8 cellular contexts compared by ENCODE assay signal in the genomic region with DNA sequence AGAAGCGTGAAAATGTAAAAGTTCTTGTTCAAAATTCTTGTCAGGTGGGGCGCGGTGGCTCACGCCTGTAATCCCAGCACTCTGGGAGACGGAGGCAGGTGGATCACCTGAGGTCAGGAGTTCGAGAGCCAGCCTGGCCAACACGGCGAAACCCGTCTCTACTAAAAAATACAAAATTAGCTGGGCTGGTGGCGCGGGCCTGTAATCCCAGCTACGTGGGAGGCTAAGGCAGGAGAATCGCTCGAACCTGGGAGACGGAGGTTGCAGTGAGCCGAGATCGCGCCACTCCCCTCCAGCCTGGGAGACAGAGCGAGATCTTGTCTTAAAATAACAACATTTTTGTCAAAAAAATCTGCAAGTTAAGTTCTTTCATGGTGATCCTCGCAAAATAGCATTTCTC. TPM values are rescaled to one million over a fixed set of nuclear protein-coding genes. Genes with fewer than 3 reads are reported as not detected.
A peak's percentile ranks its signal among the peaks of the same experiment; 100 is the strongest.
DNase-seq lines count a peak whose midpoint lies in the region; ATAC-seq and TF ChIP-seq lines count a peak whose summit lies in the region.
"Not testable (repeated sequence)": the region's sequence is repeated elsewhere in the genome, so short reads cannot be mapped to it uniquely, and the experiment has no call there.

No MANE protein-coding gene starts in this region.

- H4K8ac ChIP-seq in IMR-90 (ENCODE audit: low read depth in 2 of 2, low read length in 2 of 2) = peak overlapping the region in 1 of 2 experiments; percentile 8; a peak in 1 of 4 replicates

- CTCF ChIA-PET in IMR-90 (lab: Yijun Ruan, JAX); activated CD4-positive, alpha-beta memory T cell treated with anti-CD3 and anti-CD28 coated beads for 36 hours (lab: Charles Lee): not testable (repeated sequence)

- not testable (repeated sequence) for TF ChIP-seq POLR2A in IMR-90 (IDR thresholded peaks at IDR 0.05; ENCODE audit: low read depth, low read length); breast epithelium (IDR thresholded peaks at IDR 0.05)

- peak overlapping the region; percentile 89; the same call in 1 of the 2 replicates for H2AK5ac ChIP-seq in IMR-90 (ENCODE audit: low read depth, low read length)

- not testable (repeated sequence) for H4K5ac ChIP-seq in IMR-90 (ENCODE audit: low read depth, low read length)

- peak overlapping the region; percentile 57 for H3K4me3 Mint-ChIP-seq in activated CD4-positive, alpha-beta memory T cell treated with anti-CD3 and anti-CD28 coated beads for 36 hours
- peak overlapping the region; percentile 50 to 62 for H3K4me3 Mint-ChIP-seq in stimulated activated naive CD8-positive, alpha-beta T cell treated with anti-CD3 and anti-CD28 coated beads, Interleukin-15, amount 100 ng/mL, for 72 hours

- H3K27ac ChIP-seq in IMR-90 (ENCODE audit: insufficient read depth, low read length) (peak overlapping the region; percentile 95), breast epithelium (peak overlapping the region; percentile 98 to 99), liver (ENCODE audit: low read depth in 1 of 2, low read length in 2 of 2) (peak overlapping the region; percentile 92 to 93)
- H3K27ac ChIP-seq in neutrophil = not testable (repeated sequence)

- POLR2A ChIA-PET in IMR-90 (lab: Charles Lee; ENCODE audit: unreplicated experiment) = interaction anchor here (0.6 kb wide), 1 partner anchor 186 kb away, joined by 3 read pairs; no protein-coding TSS in a partner anchor
- POLR2A ChIA-PET in activated CD4-positive, alpha-beta memory T cell treated with anti-CD3 and anti-CD28 coated beads for 36 hours (lab: Charles Lee) = not testable (repeated sequence)

- H3K36me3 ChIP-seq in IMR-90 (ENCODE audit: control insufficient read depth, insufficient read depth, low read length) = peaks cover 11% of the 10 kb centered on the region; the same call in 1 of the 2 replicates
- H3K36me3 ChIP-seq in breast epithelium; liver (ENCODE audit: control insufficient read depth in 4 of 4, insufficient read depth in 3 of 4, low read depth in 1 of 4, low read length in 3 of 4); neutrophil: not testable (repeated sequence)

- peaks cover 15% of the 10 kb centered on the region for H3K9me1 ChIP-seq in IMR-90 (ENCODE audit: insufficient read depth, low read length)

- H2BK15ac ChIP-seq in IMR-90 (ENCODE audit: low read depth, low read length) = not testable (repeated sequence)

- not testable (repeated sequence) for H3K18ac ChIP-seq in IMR-90 (ENCODE audit: low read depth, low read length)

- H3K4me2 ChIP-seq in IMR-90 (ENCODE audit: low read depth, low read length) = peak overlapping the region; percentile 74

- BruUV-seq in IMR-90 (replicated peaks; lab: Mats Ljungman, UMichigan) = not testable (repeated sequence)

- peak overlapping the region; percentile 88 for H3K9ac ChIP-seq in IMR-90 (ENCODE audit: low read depth, low read length)
- H3K9ac ChIP-seq in liver (ENCODE audit: low read depth in 1 of 2, low read length in 2 of 2) = peak overlapping the region in 1 of 2 donors; percentile 66

- peak overlapping the region; percentile 91 for H3K14ac ChIP-seq in IMR-90 (replicated peaks; ENCODE audit: low read depth, low read length)

- not testable (repeated sequence) for H2AFZ ChIP-seq in IMR-90 (replicated peaks; ENCODE audit: low read length, poor library complexity)

- not testable (repeated sequence) for TF ChIP-seq RAD21 in IMR-90 (IDR thresholded peaks at IDR 0.05; ENCODE audit: low read length); liver (IDR thresholded peaks at IDR 0.05)

- TF ChIP-seq CTCF in AG10803 (conservative IDR thresholded peaks at IDR 0.05; ENCODE audit: low read length); IMR-90 (conservative IDR thresholded peaks at IDR 0.05; ENCODE audit: low read depth, low read length); breast epithelium (IDR thresholded peaks at IDR 0.05); fibroblast of pulmonary artery (IDR thresholded peaks at IDR 0.05; ENCODE audit: low read length, missing control alignments); liver (IDR thresholded peaks at IDR 0.05; ENCODE audit: low read depth, low read length, missing input control); neutrophil (IDR thresholded peaks at IDR 0.05): not testable (repeated sequence)

- peak overlapping the region; percentile 99 for H2BK5ac ChIP-seq in IMR-90 (ENCODE audit: low read depth, low read length, poor library complexity, severe bottlenecking)

- H3K4me1 ChIP-seq in IMR-90 (ENCODE audit: control insufficient read depth, insufficient read depth, low read length) = peaks cover 24% of the 10 kb centered on the region
- H3K4me1 ChIP-seq in breast epithelium = not testable (repeated sequence)
- H3K4me1 ChIP-seq in liver (ENCODE audit: control insufficient read depth in 4 of 4, insufficient read depth in 4 of 4, low read length in 3 of 4) = peaks cover 3 to 20% (median 8%) of the 10 kb centered on the region in 4 donors
- peaks cover 24 to 50% of the 10 kb centered on the region in 2 experiments for H3K4me1 ChIP-seq in neutrophil (ENCODE audit: control insufficient read depth in 1 of 2, insufficient read depth in 1 of 2, low read depth in 1 of 2, low read length in 1 of 2)

- H2AK9ac ChIP-seq in IMR-90 (replicated peaks; ENCODE audit: low read depth, low read length, poor library complexity) = peak overlapping the region; percentile 96

- peak overlapping the region; percentile 54; the same call in 1 of the 2 replicates for H3K23ac ChIP-seq in IMR-90 (ENCODE audit: low read depth, low read length)

- not testable (repeated sequence) for H3K27me3 ChIP-seq in IMR-90 (ENCODE audit: control insufficient read depth, insufficient read depth, low read length); breast epithelium; liver (ENCODE audit: control insufficient read depth in 4 of 4, insufficient read depth in 4 of 4, low read length in 3 of 4); neutrophil

- WGBS in IMR-90 (ENCODE audit: extremely low coverage in 2 of 2, insufficient read length in 1 of 2), 2 experiments = 95% methylated on average over 9 of the region's 20 CpGs; no CpG with 5 or more reads in 1 of the 2 experiments
- WGBS in liver = 97% methylated on average over 20 of the region's 20 CpGs

- H3K79me1 ChIP-seq in IMR-90 (ENCODE audit: low read depth in 1 of 2, low read length in 2 of 2) = peaks cover 0 to 21% of the 10 kb centered on the region in 2 experiments; a peak in 2 of 4 replicates

- not testable (repeated sequence) for H3K4me1 Mint-ChIP-seq in activated CD4-positive, alpha-beta memory T cell treated with anti-CD3 and anti-CD28 coated beads for 36 hours (ENCODE audit: low read depth); stimulated activated naive CD8-positive, alpha-beta T cell treated with anti-CD3 and anti-CD28 coated beads, Interleukin-15, amount 100 ng/mL, for 72 hours

- ATAC-seq in IMR-90 (ENCODE audit: low read depth); stimulated activated naive CD8-positive, alpha-beta T cell treated with anti-CD3 and anti-CD28 coated beads, Interleukin-15, amount 100 ng/mL, for 72 hours: not testable (repeated sequence)

- H4K20me1 ChIP-seq in IMR-90 (ENCODE audit: insufficient read depth, low read length) = peaks cover 57% of the 10 kb centered on the region

- not testable (repeated sequence) for H2BK20ac ChIP-seq in IMR-90 (ENCODE audit: low read depth, low read length)

- peak overlapping the region; percentile 31; the same call in 1 of the 2 replicates for H4K91ac ChIP-seq in IMR-90 (ENCODE audit: insufficient read depth, low read depth, low read length)

- H3K4me3 ChIP-seq in AG10803 (ENCODE audit: low read length) (peak overlapping the region; percentile 82), IMR-90 (ENCODE audit: insufficient read depth, low read depth, low read length) (peak overlapping the region; percentile 74), breast epithelium (peak overlapping the region; percentile 89 to 99 (median 95)), fibroblast of pulmonary artery (replicated peaks; ENCODE audit: low read depth, low read length) (peak overlapping the region; percentile 76), liver (ENCODE audit: low read depth in 1 of 3, low read length in 3 of 3) (peak overlapping the region in 1 of 3 donors; percentile 99), neutrophil (ENCODE audit: low read depth in 1 of 2, low read length in 1 of 2) (peak overlapping the region; percentile 77 to 99)

- not testable (repeated sequence) for H3K9me3 ChIP-seq in IMR-90 (ENCODE audit: control insufficient read depth, insufficient read depth, low read length); breast epithelium; liver (ENCODE audit: control insufficient read depth in 4 of 4, low read length in 3 of 4); neutrophil

- not testable (repeated sequence) for H3K56ac ChIP-seq in IMR-90 (ENCODE audit: extremely low read depth, insufficient read depth, low read length)

- in situ Hi-C loops in IMR-90 (cut with MboI; ENCODE audit: low sequenced_read_pairs) = not testable (repeated sequence)

- H3K27me3 Mint-ChIP-seq in activated CD4-positive, alpha-beta memory T cell treated with anti-CD3 and anti-CD28 coated beads for 36 hours = peaks cover 19% of the 10 kb centered on the region
- H3K27me3 Mint-ChIP-seq in stimulated activated naive CD8-positive, alpha-beta T cell treated with anti-CD3 and anti-CD28 coated beads, Interleukin-15, amount 100 ng/mL, for 72 hours = peaks cover 41% of the 10 kb centered on the region

- DNase-seq in AG10803 (ENCODE audit: low read depth); IMR-90; activated CD4-positive, alpha-beta memory T cell treated with anti-CD3 and anti-CD28 coated beads for 36 hours; breast epithelium (ENCODE audit: low spot score in 2 of 2); fibroblast of pulmonary artery (ENCODE audit: low read depth); stimulated activated naive CD8-positive, alpha-beta T cell treated with anti-CD3 and anti-CD28 coated beads, Interleukin-15, amount 100 ng/mL, for 72 hours: not testable (repeated sequence)

- peak overlapping the region; percentile 46; the same call in 1 of the 2 replicates for H2BK120ac ChIP-seq in IMR-90 (ENCODE audit: low read depth, low read length)

- H3K4ac ChIP-seq in IMR-90 (ENCODE audit: low read depth, low read length) = not testable (repeated sequence)

- intact Hi-C loops in IMR-90 (cut with micrococcal nuclease) = loop anchor here (5.0 to 10.0 kb wide), 3 partner anchors 48 to 415 kb away; no protein-coding TSS in a partner anchor
- intact Hi-C loops in activated CD4-positive, alpha-beta memory T cell treated with anti-CD3 and anti-CD28 coated beads for 36 hours (cut with micrococcal nuclease) = loop anchor here (10.0 kb wide), 2 partner anchors 45 to 115 kb away; no protein-coding TSS in a partner anchor
- intact Hi-C loops in breast epithelium (cut with DNase I; ENCODE audit: low total_unique reads) = not testable (repeated sequence)

- dilution Hi-C loops in IMR-90 (cut with HindIII; ENCODE audit: low sequenced_read_pairs, unreplicated experiment) = not testable (repeated sequence)

- H3K27ac Mint-ChIP-seq in activated CD4-positive, alpha-beta memory T cell treated with anti-CD3 and anti-CD28 coated beads for 36 hours; stimulated activated naive CD8-positive, alpha-beta T cell treated with anti-CD3 and anti-CD28 coated beads, Interleukin-15, amount 100 ng/mL, for 72 hours: not testable (repeated sequence)

- H3K36me3 Mint-ChIP-seq in activated CD4-positive, alpha-beta memory T cell treated with anti-CD3 and anti-CD28 coated beads for 36 hours = not testable (repeated sequence)

- not testable (repeated sequence) for H3K9me3 Mint-ChIP-seq in activated CD4-positive, alpha-beta memory T cell treated with anti-CD3 and anti-CD28 coated beads for 36 hours; stimulated activated naive CD8-positive, alpha-beta T cell treated with anti-CD3 and anti-CD28 coated beads, Interleukin-15, amount 100 ng/mL, for 72 hours

RNA-seq across cellular contexts. Expression of a gene that starts 1.7 kb away (rescaled TPM):
- 12.7 and 16.4 TPM in 2 replicates for total RNA-seq in IMR-90 (2012; rRNA removed)
- polyA plus RNA-seq in IMR-90 (2012; rRNA removed) = 22.4 and 36.9 TPM in 2 replicates
- polyA plus RNA-seq in IMR-90 (2012; cell fraction: cytosol; rRNA removed) = 18.2 and 24.6 TPM in 2 replicates
- polyA plus RNA-seq in IMR-90 (2012; cell fraction: nucleus; rRNA removed; ENCODE audit: low replicate concordance) = 41.2 and 51.8 TPM in 2 replicates
- total RNA-seq in activated CD4-positive, alpha-beta memory T cell treated with anti-CD3 and anti-CD28 coated beads for 36 hours = 1 to 10 TPM; 4.0 to 6.8 TPM
- 10 to 100 TPM; 15.1 to 35.2 (median 21.6) TPM for total RNA-seq in breast epithelium
- 1 to 10 TPM; 4.1 to 7.0 TPM for total RNA-seq in liver
- polyA plus RNA-seq in liver = 1 to 10 TPM; 1.6 to 4.7 TPM
